In the genomic region with DNA sequence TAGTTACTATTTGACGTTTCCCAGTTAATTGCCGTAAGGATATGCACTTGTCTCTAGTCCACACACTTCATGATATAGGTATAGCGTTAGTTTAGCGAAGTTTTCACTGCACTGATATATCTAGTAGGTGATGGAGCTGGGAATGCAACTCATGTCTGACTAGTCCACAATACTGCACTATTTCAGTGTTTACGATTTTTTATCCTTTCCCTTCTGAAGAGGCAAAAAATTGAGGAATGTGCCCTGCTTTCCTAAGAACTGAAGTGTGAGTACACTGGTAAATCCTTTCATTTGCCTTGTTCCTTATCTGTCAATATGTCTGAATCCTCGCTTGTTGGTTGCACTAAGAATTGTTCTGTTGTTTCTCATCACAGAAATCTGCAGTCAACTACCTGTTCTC, we compare ENCODE assay signal across 9 cellular contexts. TPM values are rescaled to one million over a fixed set of nuclear protein-coding genes. Genes with fewer than 3 reads are reported as not detected.
DNase-seq lines count a peak whose midpoint lies in the region; ATAC-seq and TF ChIP-seq lines count a peak whose summit lies in the region.
"Had no signal": no experiment of that assay in that cellular context is flagged by ENCODE, and none has a peak within 500 bp of the region (broad histone marks: within the 10 kb centered on the region; RNA-seq: fewer than 3 reads in every experiment).

No MANE protein-coding gene starts in this region.

- no peaks in the 10 kb centered on the region for H4K20me1 ChIP-seq in fibroblast of lung (ENCODE audit: control insufficient read depth, extremely low read depth, insufficient read depth, low read length)

- DNase-seq in GM12865 (ENCODE audit: low read depth) (no peak), SJCRH30 (no peak), fibroblast of lung (ENCODE audit: low read depth in 2 of 2) (no peak)
- DNase-seq: hippocampal formation had no signal

- H3K4me1 ChIP-seq in SJCRH30 (no peaks in the 10 kb centered on the region), fibroblast of lung (ENCODE audit: control insufficient read depth, extremely low read depth, insufficient read depth, low read length) (no peaks in the 10 kb centered on the region), rectal smooth muscle tissue (ENCODE audit: control insufficient read depth, insufficient read depth, low read length) (no peaks in the 10 kb centered on the region)

- H3K27ac ChIP-seq in SJCRH30 (peak overlapping the region; percentile 87), fibroblast of lung (ENCODE audit: insufficient read depth, low read length) (peak overlapping the region; percentile 75), rectal smooth muscle tissue (ENCODE audit: low read depth, low read length) (no peak overlapping the region)

- H3K9me3 ChIP-seq in SJCRH30 (replicated peaks) (no peaks in the 10 kb centered on the region), fibroblast of lung (ENCODE audit: control insufficient read depth, insufficient read depth, low read depth, low read length) (no peaks in the 10 kb centered on the region)

- H2AFZ ChIP-seq in fibroblast of lung (ENCODE audit: low read length) = no peak overlapping the region

- ATAC-seq in GM18868 (IDR thresholded peaks at IDR 0.05; ENCODE audit: unreplicated experiment) (no peak), HG02798 (IDR thresholded peaks at IDR 0.05; ENCODE audit: poor library complexity, unreplicated experiment) (no peak), HG03565 (IDR thresholded peaks at IDR 0.05; ENCODE audit: unreplicated experiment) (no peak), GM18873 (IDR thresholded peaks at IDR 0.05; ENCODE audit: low FRiP score, unreplicated experiment) (no peak)

- TF ChIP-seq CTCF in GM12865 (IDR thresholded peaks at IDR 0.05; ENCODE audit: insufficient read depth, low read depth, low read length, missing control alignments) (no peak), fibroblast of lung (conservative IDR thresholded peaks at IDR 0.05 in 1 of 2, IDR thresholded peaks at IDR 0.05 in 1 of 2; ENCODE audit: low read depth in 1 of 2, low read length in 2 of 2) (no peak)

- H3K9ac ChIP-seq in fibroblast of lung (ENCODE audit: insufficient read depth, low read length) = no peak overlapping the region
- H3K9ac ChIP-seq in rectal smooth muscle tissue (ENCODE audit: low read length) = no peak overlapping the region

- peak overlapping the region; percentile 88 for H3K4me3 ChIP-seq in GM12865 (ENCODE audit: low read depth, low read length)
- H3K4me3 ChIP-seq in SJCRH30 = peak overlapping the region; percentile 86
- peak overlapping the region; percentile 62 to 95 (median 72) for H3K4me3 ChIP-seq in fibroblast of lung (replicated peaks in 1 of 4; ENCODE audit: control extremely low read depth in 1 of 4, insufficient read depth in 1 of 4, low read depth in 3 of 4, low read length in 4 of 4)
- H3K4me3 ChIP-seq in rectal smooth muscle tissue (ENCODE audit: low read length) = peak overlapping the region; percentile 65

- H3K79me2 ChIP-seq in fibroblast of lung (ENCODE audit: control insufficient read depth, insufficient read depth, low read length) = peaks cover 18% of the 10 kb centered on the region

- no peaks in the 10 kb centered on the region for H3K27me3 ChIP-seq in SJCRH30
- no peaks in the 10 kb centered on the region for H3K27me3 ChIP-seq in fibroblast of lung (ENCODE audit: control insufficient read depth, insufficient read depth, low read length)
- no peaks in the 10 kb centered on the region for H3K27me3 ChIP-seq in rectal smooth muscle tissue (ENCODE audit: control insufficient read depth, insufficient read depth, low read length)

- H3K36me3 ChIP-seq in SJCRH30 = peaks cover 47% of the 10 kb centered on the region
- no peaks in the 10 kb centered on the region for H3K36me3 ChIP-seq in fibroblast of lung (ENCODE audit: control insufficient read depth, insufficient read depth, low read length)
- no peaks in the 10 kb centered on the region for H3K36me3 ChIP-seq in rectal smooth muscle tissue (ENCODE audit: control insufficient read depth, insufficient read depth, low read length)

- peak overlapping the region; percentile 44 for H3K4me2 ChIP-seq in fibroblast of lung (ENCODE audit: extremely low read depth, insufficient read depth, low read length)

RNA-seq across cellular contexts. Expression of a gene that starts 1.0 kb away (rescaled TPM):
- total RNA-seq in SJCRH30 (2014; rRNA removed; shearing (Covaris generic)) = 3,964 and 4,118 TPM in 2 replicates
- 305 and 521 TPM in 2 replicates for total RNA-seq in fibroblast of lung
- 2,163 and 2,209 TPM in 2 replicates for polyA plus RNA-seq in fibroblast of lung
- 1,818 and 2,496 TPM in 2 replicates for polyA plus RNA-seq in fibroblast of lung (2012)
- polyA minus RNA-seq in fibroblast of lung (ENCODE audit: low replicate concordance) = 3.9 and 12.9 TPM in 2 replicates

RNA-seq across cellular contexts. Expression of a gene that starts 5.8 kb away (rescaled TPM):
- total RNA-seq in SJCRH30 (2014; rRNA removed; shearing (Covaris generic)) = 0.05 TPM in 1 of 2 replicates, not detected in the other
- total RNA-seq in fibroblast of lung = not detected in 2 replicates
- 0.05 TPM in 1 of 2 replicates, not detected in the other for polyA plus RNA-seq in fibroblast of lung
- polyA plus RNA-seq in fibroblast of lung (2012) = not detected in 2 replicates
- polyA minus RNA-seq in fibroblast of lung (ENCODE audit: low replicate concordance) = not detected in 2 replicates

RNA-seq across cellular contexts. Expression of a gene that starts 15.9 kb away (rescaled TPM):
- total RNA-seq in SJCRH30 (2014; rRNA removed; shearing (Covaris generic)) = 55.9 and 58.5 TPM in 2 replicates
- total RNA-seq in fibroblast of lung = 11.3 and 19.3 TPM in 2 replicates
- 23.1 and 30.3 TPM in 2 replicates for polyA plus RNA-seq in fibroblast of lung
- 16.8 and 24.2 TPM in 2 replicates for polyA plus RNA-seq in fibroblast of lung (2012)
- polyA minus RNA-seq in fibroblast of lung (ENCODE audit: low replicate concordance) = 2.6 and 10.3 TPM in 2 replicates

RNA-seq across cellular contexts. Expression of a gene that starts 16.2 kb away (rescaled TPM):
- 82.4 and 83.3 TPM in 2 replicates for total RNA-seq in SJCRH30 (2014; rRNA removed; shearing (Covaris generic))
- 82.7 and 84.1 TPM in 2 replicates for total RNA-seq in fibroblast of lung
- 76.6 and 91.5 TPM in 2 replicates for polyA plus RNA-seq in fibroblast of lung
- polyA plus RNA-seq in fibroblast of lung (2012) = 92.2 and 98.7 TPM in 2 replicates
- polyA minus RNA-seq in fibroblast of lung (ENCODE audit: low replicate concordance) = 9.3 and 12.6 TPM in 2 replicates

RNA-seq across cellular contexts. Expression of a gene that starts 43.3 kb away (rescaled TPM):
- 20.5 and 21.0 TPM in 2 replicates for total RNA-seq in SJCRH30 (2014; rRNA removed; shearing (Covaris generic))
- 3.0 and 3.1 TPM in 2 replicates for total RNA-seq in fibroblast of lung
- polyA plus RNA-seq in fibroblast of lung = 7.7 and 12.0 TPM in 2 replicates
- polyA plus RNA-seq in fibroblast of lung (2012) = 9.1 and 14.7 TPM in 2 replicates
- 1.1 and 4.9 TPM in 2 replicates for polyA minus RNA-seq in fibroblast of lung (ENCODE audit: low replicate concordance)
